1 cellular context compared by ENCODE assay signal in genomic region chr2:241033994-241034393, GRCh38.
TF ChIP-seq lines count a peak whose summit lies in the region.

No MANE protein-coding gene starts in this region.

TF ChIP-seq in HepG2, 621 proteins besides CTCF, POLR2A, EP300 and RAD21 (continued from another document):
- no peak for TF ChIP-seq AHDC1 (CRISPR knock-in tag; IDR thresholded peaks at IDR 0.05; ENCODE audit: borderline replicate concordance)
- TF ChIP-seq MXD3 (CRISPR knock-in tag; IDR thresholded peaks at IDR 0.05) = no peak
- no peak for TF ChIP-seq THAP9 (CRISPR knock-in tag; IDR thresholded peaks at IDR 0.05; ENCODE audit: borderline replicate concordance)
- no peak for TF ChIP-seq ZNF33B (CRISPR knock-in tag; IDR thresholded peaks at IDR 0.05)
- TF ChIP-seq ZNF747 (CRISPR knock-in tag; IDR thresholded peaks at IDR 0.05; ENCODE audit: borderline replicate concordance) = no peak
- no peak for TF ChIP-seq KDM5A (IDR thresholded peaks at IDR 0.05; ENCODE audit: borderline replicate concordance, low read length)
- TF ChIP-seq ARID2 (CRISPR knock-in tag; IDR thresholded peaks at IDR 0.05; ENCODE audit: borderline replicate concordance) = no peak
